Comparison of ENCODE assay signal across 1 cellular context in the genomic region with DNA sequence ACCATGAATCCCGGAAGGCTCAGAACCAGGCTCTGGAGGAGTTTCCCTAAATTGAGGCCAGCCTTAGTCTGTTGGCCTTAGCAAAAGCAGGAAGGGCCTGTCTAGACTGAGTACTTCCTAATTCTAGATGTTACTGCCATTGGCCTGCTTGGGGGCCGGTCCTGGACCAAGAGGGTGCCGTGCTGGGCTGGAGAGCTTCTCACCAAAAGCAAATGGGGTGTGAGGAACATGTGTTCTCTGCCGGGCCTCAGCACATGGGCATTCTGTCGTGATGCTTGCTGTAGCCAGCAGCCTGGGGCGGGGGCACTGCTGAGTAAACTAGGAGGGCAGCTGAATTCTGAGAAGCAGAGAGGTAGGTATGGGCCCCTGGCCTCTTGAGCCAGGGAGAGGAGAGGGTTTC.
TF ChIP-seq lines count a peak whose summit lies in the region.

No MANE protein-coding gene starts in this region.

TF ChIP-seq in H1, 55 proteins besides CTCF, POLR2A, EP300 and RAD21:
- peak; percentile 97 for TF ChIP-seq MAX (IDR thresholded peaks at IDR 0.05)
- TF ChIP-seq, protein P1, sequence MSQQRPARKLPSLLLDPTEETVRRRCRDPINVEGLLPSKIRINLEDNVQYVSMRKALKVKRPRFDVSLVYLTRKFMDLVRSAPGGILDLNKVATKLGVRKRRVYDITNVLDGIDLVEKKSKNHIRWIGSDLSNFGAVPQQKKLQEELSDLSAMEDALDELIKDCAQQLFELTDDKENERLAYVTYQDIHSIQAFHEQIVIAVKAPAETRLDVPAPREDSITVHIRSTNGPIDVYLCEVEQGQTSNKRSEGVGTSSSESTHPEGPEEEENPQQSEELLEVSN (IDR thresholded peaks at IDR 0.05), result peak; percentile 95
- TF ChIP-seq POU5F1 (IDR thresholded peaks at IDR 0.05; ENCODE audit: low read depth, low read length), result no peak
